In the genomic region with DNA sequence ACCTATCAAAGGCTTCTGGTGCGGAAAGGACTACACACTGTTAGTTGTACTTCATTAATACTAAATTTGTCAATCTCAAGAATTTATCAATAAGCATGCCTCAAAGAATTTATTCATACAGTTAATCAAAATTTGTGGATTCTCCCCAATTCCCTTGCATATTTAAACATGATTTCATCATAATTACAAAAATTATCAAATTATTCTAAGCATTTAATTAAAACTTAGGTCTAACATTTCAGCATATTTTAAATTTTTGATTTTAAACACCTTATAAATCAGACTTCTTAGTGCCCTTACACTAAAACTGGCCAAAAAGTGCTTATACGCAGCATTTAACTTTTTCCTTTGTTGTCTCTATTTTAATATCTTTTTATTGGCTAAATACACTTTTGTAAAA, we compare ENCODE assay signal across 8 cellular contexts. TPM values are rescaled to one million over a fixed set of nuclear protein-coding genes. Genes with fewer than 3 reads are reported as not detected.
"Had no signal": no experiment of that assay in that cellular context is flagged by ENCODE, and none has a peak within 500 bp of the region (broad histone marks: within the 10 kb centered on the region; RNA-seq: fewer than 3 reads in every experiment).

No MANE protein-coding gene starts in this region.

- H3K27ac ChIP-seq: GM23248, HL-60 had no signal

- H3K4me3 ChIP-seq: GM23248, HAP-1 had no signal

- H3K9me3 ChIP-seq: HAP-1 had no signal

- H2AFZ ChIP-seq: GM23248 had no signal

- H3K9ac ChIP-seq: GM23248 had no signal

- DNase-seq: GM23248, GOT3, H7, IMR-90, KBM-7 had no signal

- H3K4me1 ChIP-seq: HAP-1 had no signal

RNA-seq across cellular contexts. Expression of gene SERPIND1, which starts 13.8 kb away (rescaled TPM):
- total RNA-seq: GM23248, H4, IMR-90 had no signal
